ENCODE assay signal across 9 cellular contexts in the genomic region with DNA sequence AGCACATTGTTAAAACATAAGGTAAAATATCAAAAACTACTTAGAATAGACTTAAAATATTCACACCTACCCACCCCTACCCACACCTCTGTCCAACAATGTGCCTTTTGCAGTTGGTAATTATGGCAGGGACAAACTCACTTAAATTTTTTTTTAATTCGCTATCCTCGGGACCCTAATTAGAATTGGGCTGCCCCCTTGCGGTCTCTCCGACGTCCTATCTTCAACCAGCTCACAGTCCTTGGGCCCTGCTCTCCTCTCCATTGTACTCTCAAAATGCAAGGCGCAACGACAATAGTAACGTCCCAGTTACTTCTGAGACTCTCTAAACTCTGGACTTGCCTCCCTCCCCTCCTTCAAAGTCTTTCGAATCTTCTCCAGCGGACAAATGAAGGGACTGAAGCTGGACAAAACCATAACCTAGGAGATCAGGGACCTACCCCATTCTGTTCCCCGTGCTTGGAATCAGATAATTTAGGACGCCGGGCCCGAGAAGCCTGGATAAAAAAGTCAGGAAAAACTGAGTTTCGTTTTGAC. TPM values are rescaled to one million over a fixed set of nuclear protein-coding genes. Genes with fewer than 3 reads are reported as not detected.
A peak's percentile ranks its signal among the peaks of the same experiment; 100 is the strongest.
DNase-seq lines count a peak whose midpoint lies in the region; ATAC-seq and TF ChIP-seq lines count a peak whose summit lies in the region.
"Had no signal": no experiment of that assay in that cellular context is flagged by ENCODE, and none has a peak within 500 bp of the region (broad histone marks: within the 10 kb centered on the region; RNA-seq: fewer than 3 reads in every experiment).

No MANE protein-coding gene starts in this region.

- no peaks in the 10 kb centered on the region for H3K9me2 ChIP-seq in PC-3 (replicated peaks; ENCODE audit: low read length)

- H3K4me3 ChIP-seq in HUES64 (ENCODE audit: low read length) (peak overlapping the region; percentile 68), PC-3 (ENCODE audit: low read length) (peak overlapping the region; percentile 86), foreskin fibroblast (ENCODE audit: low read depth in 1 of 2, low read length in 2 of 2) (peak overlapping the region; percentile 58 to 71), neuron (ENCODE audit: low read length) (peak overlapping the region; percentile 27)

- peaks cover 17% of the 10 kb centered on the region for H3K36me3 ChIP-seq in HUES64 (ENCODE audit: insufficient read depth, low read length)
- H3K36me3 ChIP-seq in PC-3 (ENCODE audit: low read depth, low read length) = peaks cover under 1% of the 10 kb centered on the region; the same call in 1 of the 2 replicates
- H3K36me3 ChIP-seq in neuron (ENCODE audit: insufficient read depth, low read length) = peaks cover 26% of the 10 kb centered on the region

- H3K9me3 Mint-ChIP-seq in CD4-positive, alpha-beta T cell = no peaks in the 10 kb centered on the region

- peak overlapping the region; percentile 89 for H2AFZ ChIP-seq in PC-3 (ENCODE audit: low read length)
- H2AFZ ChIP-seq in neuron (ENCODE audit: low read depth, low read length) = no peak overlapping the region

- intact Hi-C loops in CD4-positive, alpha-beta T cell (cut with DNase I, micrococcal nuclease) = loop anchor here (1.0 to 10.0 kb wide), 3 partner anchors 25 to 594 kb away; a partner anchor contains a TSS
- intact Hi-C loops in PC-3 (cut with micrococcal nuclease) = loop anchor here (1.0 kb wide), 2 partner anchors 12 to 26 kb away; a partner anchor contains a TSS

- POLR2A ChIA-PET in CD4-positive, alpha-beta T cell (lab: Charles Lee) = interaction anchor here (0.6 to 4.1 kb wide), 9 partner anchors 12 to 909 kb away, joined by 3 to 45 read pairs (median 5); a partner anchor contains a TSS
- POLR2A ChIA-PET in PC-3 (lab: Charles Lee; ENCODE audit: unreplicated experiment) = interaction anchor here (0.6 kb wide), 1 partner anchor 67 kb away, joined by 3 read pairs; no protein-coding TSS in a partner anchor

- H3K27me3 Mint-ChIP-seq in CD4-positive, alpha-beta T cell = no peaks in the 10 kb centered on the region

- peak overlapping the region; percentile 81 for H3K9ac ChIP-seq in HUES64 (ENCODE audit: low read depth, low read length)
- H3K9ac ChIP-seq in PC-3 (ENCODE audit: low read length) = peak overlapping the region; percentile 85

- no peaks in the 10 kb centered on the region for H4K20me1 ChIP-seq in PC-3 (ENCODE audit: low read length)

- ATAC-seq in CD4-positive, alpha-beta T cell (ENCODE audit: poor library complexity) = peak; percentile 32
- ATAC-seq in PC-3 (peak; percentile 58), GM19397 (IDR thresholded peaks at IDR 0.05; ENCODE audit: unreplicated experiment) (no peak)

- peaks cover 18% of the 10 kb centered on the region for H3K79me2 ChIP-seq in PC-3 (ENCODE audit: low read length)

- no TSS peak for BruUV-seq in PC-3 (replicated peaks; lab: Mats Ljungman, UMichigan)

- peak overlapping the region; percentile 82 for H3K4me3 Mint-ChIP-seq in CD4-positive, alpha-beta T cell

- H3K27me3 ChIP-seq in CD4-positive, alpha-beta T cell (ENCODE audit: control insufficient read depth, insufficient read depth, low read length) = no peaks in the 10 kb centered on the region
- H3K27me3 ChIP-seq in HUES64 (ENCODE audit: insufficient read depth, low read length) = peaks cover 13% of the 10 kb centered on the region
- no peaks in the 10 kb centered on the region for H3K27me3 ChIP-seq in PC-3 (ENCODE audit: low read length)
- no peaks in the 10 kb centered on the region for H3K27me3 ChIP-seq in neuron (ENCODE audit: insufficient read depth, low read length)

- H3K4me1 Mint-ChIP-seq in CD4-positive, alpha-beta T cell (ENCODE audit: low read depth) = peaks cover 32% of the 10 kb centered on the region

- H3K4me1 ChIP-seq in HUES64 (ENCODE audit: insufficient read depth, low read length) (peaks cover 8% of the 10 kb centered on the region; the same call in 1 of the 2 replicates), PC-3 (ENCODE audit: insufficient read depth, low read length) (peaks cover 19% of the 10 kb centered on the region), neuron (ENCODE audit: insufficient read depth, low read length) (no peaks in the 10 kb centered on the region)

- H3K27ac ChIP-seq in CD4-positive, alpha-beta T cell (ENCODE audit: low read depth, low read length) = no peak overlapping the region
- H3K27ac ChIP-seq in HUES64 (ENCODE audit: low read depth, low read length) (peak overlapping the region; percentile 69; the same call in 1 of the 2 replicates), PC-3 (ENCODE audit: low read length) (peak overlapping the region; percentile 77), temporal lobe (ENCODE audit: low read depth, low read length) (peak overlapping the region; percentile 94)

- no peaks in the 10 kb centered on the region for H3K36me3 Mint-ChIP-seq in CD4-positive, alpha-beta T cell (ENCODE audit: low read depth)

- CTCF ChIA-PET in CD4-positive, alpha-beta T cell (lab: Charles Lee) = interaction anchor here (0.5 to 3.0 kb wide), 7 partner anchors 9 to 76 kb away, joined by 3 to 28 read pairs (median 3); a partner anchor contains a TSS
- CTCF ChIA-PET in PC-3 (lab: Charles Lee) = interaction anchor here (0.5 to 3.6 kb wide), 8 partner anchors 12 to 91 kb away, joined by 3 to 28 read pairs (median 4); a partner anchor contains a TSS

- H3K27ac Mint-ChIP-seq in CD4-positive, alpha-beta T cell = peak overlapping the region; percentile 87

- H3K4me2 ChIP-seq in PC-3 (ENCODE audit: low read length) = peak overlapping the region; percentile 91

- H3K9me3 ChIP-seq in CD4-positive, alpha-beta T cell (ENCODE audit: control insufficient read depth, low read length) = no peaks in the 10 kb centered on the region
- H3K9me3 ChIP-seq in HUES64 (ENCODE audit: insufficient read depth, low read depth, low read length) (no peaks in the 10 kb centered on the region), PC-3 (ENCODE audit: low read length) (no peaks in the 10 kb centered on the region), neuron (ENCODE audit: low read length) (no peaks in the 10 kb centered on the region)

- WGBS in HUES64 = 27% methylated on average over 15 of the region's 15 CpGs

- peak; percentile 34 to 66 (median 42) for DNase-seq in CD4-positive, alpha-beta T cell
- DNase-seq in PC-3 (peak; percentile 81), foreskin fibroblast (peak; percentile 62 to 88)
- peak; percentile 28 for DNase-seq in activated effector memory CD4-positive, alpha-beta T cell treated with Interleukin-2 at 50 U/mL for 16 hours

- peak; percentile 64 for TF ChIP-seq CTCF in CD4-positive, alpha-beta T cell (IDR thresholded peaks at IDR 0.05)
- TF ChIP-seq CTCF in PC-3 (conservative IDR thresholded peaks at IDR 0.05; ENCODE audit: low read depth, low read length) (peak; percentile 97), foreskin fibroblast (IDR thresholded peaks at IDR 0.05; ENCODE audit: low read depth, low read length) (peak; percentile 73)

- no peaks in the 10 kb centered on the region for H3F3A ChIP-seq in PC-3 (ENCODE audit: low read length, unreplicated experiment)

RNA-seq across cellular contexts. Expression of a gene that starts 1.1 kb away (rescaled TPM):
- 1 to 10 TPM; 4.0 to 4.5 TPM for total RNA-seq in CD4-positive, alpha-beta T cell
- 7.2 TPM for polyA plus RNA-seq in HUES64 (2013, experiment 1 of 2)
- polyA plus RNA-seq in HUES64 (2013, experiment 2 of 2) = 8.2 TPM
- total RNA-seq in PC-3 (2014; rRNA removed) (19.0 and 27.0 TPM in 2 replicates), temporal lobe (1.7 TPM)

RNA-seq across cellular contexts. Expression of a gene that starts 8.7 kb away (rescaled TPM):
- total RNA-seq in CD4-positive, alpha-beta T cell = 1 to 10 TPM; 4.1 to 4.4 TPM
- polyA plus RNA-seq in HUES64 (2013, experiment 1 of 2) = 15.6 TPM
- polyA plus RNA-seq in HUES64 (2013, experiment 2 of 2) = 21.0 TPM
- total RNA-seq in PC-3 (2014; rRNA removed) (0.98 TPM in 1 of 2 replicates, not detected in the other), temporal lobe (4.7 TPM)

RNA-seq across cellular contexts. Expression of a gene that starts 12.4 kb away (rescaled TPM):
- 10 to 100 TPM; 48.5 to 52.0 TPM for total RNA-seq in CD4-positive, alpha-beta T cell
- 91.5 TPM for polyA plus RNA-seq in HUES64 (2013, experiment 1 of 2)
- polyA plus RNA-seq in HUES64 (2013, experiment 2 of 2) = 87.9 TPM
- 109 and 124 TPM in 2 replicates for total RNA-seq in PC-3 (2014; rRNA removed)
- 44.7 TPM for total RNA-seq in temporal lobe

RNA-seq across cellular contexts. Expression of a gene that starts 12.5 kb away (rescaled TPM):
- total RNA-seq in CD4-positive, alpha-beta T cell = 100 to 1,000 TPM; 115 to 122 TPM
- 78.7 TPM for polyA plus RNA-seq in HUES64 (2013, experiment 1 of 2)
- polyA plus RNA-seq in HUES64 (2013, experiment 2 of 2) = 81.8 TPM
- 211 and 222 TPM in 2 replicates for total RNA-seq in PC-3 (2014; rRNA removed)
- 44.0 TPM for total RNA-seq in temporal lobe

RNA-seq across cellular contexts. Expression of a gene that starts 23.7 kb away (rescaled TPM):
- not detected for total RNA-seq in CD4-positive, alpha-beta T cell
- polyA plus RNA-seq in HUES64 (2013, experiment 1 of 2) = 47.4 TPM
- 57.2 TPM for polyA plus RNA-seq in HUES64 (2013, experiment 2 of 2)
- total RNA-seq in PC-3 (2014; rRNA removed) = not detected in 2 replicates
- total RNA-seq in temporal lobe = 1.7 TPM
- total RNA-seq: T-helper 2 cell treated with Interferon-gamma antibody and Interleukin-4, amounts not matched to agents 100 ng/mL and 5 ng/mL, for 36 hours had no signal

Comparison
In these comparisons a context has a peak if more than half of its experiments do, and no peak if none do; other contexts are left out.
1. DNase-seq: peak in every context shown above with its lines; median percentile 81 in PC-3; 75 in foreskin fibroblast; 42 in CD4-positive, alpha-beta T cell; 28 in activated effector memory CD4-positive, alpha-beta T cell treated with Interleukin-2 at 50 U/mL for 16 hours.
2. H3K4me3 ChIP-seq: peak in every context shown above with its lines; median percentile 86 in PC-3; 68 in HUES64; 64 in foreskin fibroblast; 27 in neuron.